Comparison of ENCODE assay signal across 1 cellular context in genomic region chr17:50476545-50477315, GRCh38.
TF ChIP-seq lines count a peak whose summit lies in the region.

No MANE protein-coding gene starts in this region.

TF ChIP-seq in HepG2, 621 proteins besides CTCF, POLR2A, EP300 and RAD21 (continued from another document and continues in another):
- TF ChIP-seq CEBPZ (IDR thresholded peaks at IDR 0.05; ENCODE audit: low read length) (no peak), SKIL (CRISPR knock-in tag; IDR thresholded peaks at IDR 0.05; ENCODE audit: borderline replicate concordance) (no peak), KDM5A (IDR thresholded peaks at IDR 0.05; ENCODE audit: borderline replicate concordance, low read length) (no peak), ZNF281 (CRISPR knock-in tag; IDR thresholded peaks at IDR 0.05; ENCODE audit: borderline replicate concordance) (no peak), DMTF1 (CRISPR knock-in tag; IDR thresholded peaks at IDR 0.05) (no peak), TP53 (CRISPR knock-in tag; conservative IDR thresholded peaks at IDR 0.05) (no peak), ZNF274 (CRISPR knock-in tag; IDR thresholded peaks at IDR 0.05) (no peak), JUN (CRISPR knock-in tag; IDR thresholded peaks at IDR 0.05) (no peak), KDM3A (CRISPR knock-in tag; IDR thresholded peaks at IDR 0.05; ENCODE audit: low read depth) (no peak), ZNF12 (CRISPR knock-in tag; IDR thresholded peaks at IDR 0.05) (no peak), ZNF432 (CRISPR knock-in tag; IDR thresholded peaks at IDR 0.05; ENCODE audit: borderline replicate concordance) (no peak), NPAS2 (CRISPR knock-in tag; IDR thresholded peaks at IDR 0.05; ENCODE audit: borderline replicate concordance) (no peak), ZNF484 (CRISPR knock-in tag; IDR thresholded peaks at IDR 0.05; ENCODE audit: borderline replicate concordance, low read depth) (no peak), CREB1 (IDR thresholded peaks at IDR 0.05) (no peak), CREB1 (CRISPR knock-in tag; IDR thresholded peaks at IDR 0.05) (no peak), AKNA (CRISPR knock-in tag; IDR thresholded peaks at IDR 0.05; ENCODE audit: borderline replicate concordance) (no peak), HINFP (CRISPR knock-in tag; IDR thresholded peaks at IDR 0.05; ENCODE audit: low read depth) (no peak), BATF2 (CRISPR knock-in tag; IDR thresholded peaks at IDR 0.05) (no peak), ZNF547 (CRISPR knock-in tag; IDR thresholded peaks at IDR 0.05) (no peak), POLR2G (IDR thresholded peaks at IDR 0.05; ENCODE audit: low read depth, low read length) (peak; percentile 6; the same call in 1 of the 2 replicates), EED (CRISPR knock-in tag; IDR thresholded peaks at IDR 0.05) (peak; percentile 71; the same call in 1 of the 2 replicates)
- TF ChIP-seq, protein P1, sequence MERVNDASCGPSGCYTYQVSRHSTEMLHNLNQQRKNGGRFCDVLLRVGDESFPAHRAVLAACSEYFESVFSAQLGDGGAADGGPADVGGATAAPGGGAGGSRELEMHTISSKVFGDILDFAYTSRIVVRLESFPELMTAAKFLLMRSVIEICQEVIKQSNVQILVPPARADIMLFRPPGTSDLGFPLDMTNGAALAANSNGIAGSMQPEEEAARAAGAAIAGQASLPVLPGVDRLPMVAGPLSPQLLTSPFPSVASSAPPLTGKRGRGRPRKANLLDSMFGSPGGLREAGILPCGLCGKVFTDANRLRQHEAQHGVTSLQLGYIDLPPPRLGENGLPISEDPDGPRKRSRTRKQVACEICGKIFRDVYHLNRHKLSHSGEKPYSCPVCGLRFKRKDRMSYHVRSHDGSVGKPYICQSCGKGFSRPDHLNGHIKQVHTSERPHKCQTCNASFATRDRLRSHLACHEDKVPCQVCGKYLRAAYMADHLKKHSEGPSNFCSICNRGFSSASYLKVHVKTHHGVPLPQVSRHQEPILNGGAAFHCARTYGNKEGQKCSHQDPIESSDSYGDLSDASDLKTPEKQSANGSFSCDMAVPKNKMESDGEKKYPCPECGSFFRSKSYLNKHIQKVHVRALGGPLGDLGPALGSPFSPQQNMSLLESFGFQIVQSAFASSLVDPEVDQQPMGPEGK (CRISPR knock-in tag; IDR thresholded peaks at IDR 0.05): no peak
- TF ChIP-seq, protein P2, sequence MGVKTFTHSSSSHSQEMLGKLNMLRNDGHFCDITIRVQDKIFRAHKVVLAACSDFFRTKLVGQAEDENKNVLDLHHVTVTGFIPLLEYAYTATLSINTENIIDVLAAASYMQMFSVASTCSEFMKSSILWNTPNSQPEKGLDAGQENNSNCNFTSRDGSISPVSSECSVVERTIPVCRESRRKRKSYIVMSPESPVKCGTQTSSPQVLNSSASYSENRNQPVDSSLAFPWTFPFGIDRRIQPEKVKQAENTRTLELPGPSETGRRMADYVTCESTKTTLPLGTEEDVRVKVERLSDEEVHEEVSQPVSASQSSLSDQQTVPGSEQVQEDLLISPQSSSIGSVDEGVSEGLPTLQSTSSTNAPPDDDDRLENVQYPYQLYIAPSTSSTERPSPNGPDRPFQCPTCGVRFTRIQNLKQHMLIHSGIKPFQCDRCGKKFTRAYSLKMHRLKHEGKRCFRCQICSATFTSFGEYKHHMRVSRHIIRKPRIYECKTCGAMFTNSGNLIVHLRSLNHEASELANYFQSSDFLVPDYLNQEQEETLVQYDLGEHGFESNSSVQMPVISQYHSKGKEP (CRISPR knock-in tag; IDR thresholded peaks at IDR 0.05): no peak
- TF ChIP-seq, protein P3, sequence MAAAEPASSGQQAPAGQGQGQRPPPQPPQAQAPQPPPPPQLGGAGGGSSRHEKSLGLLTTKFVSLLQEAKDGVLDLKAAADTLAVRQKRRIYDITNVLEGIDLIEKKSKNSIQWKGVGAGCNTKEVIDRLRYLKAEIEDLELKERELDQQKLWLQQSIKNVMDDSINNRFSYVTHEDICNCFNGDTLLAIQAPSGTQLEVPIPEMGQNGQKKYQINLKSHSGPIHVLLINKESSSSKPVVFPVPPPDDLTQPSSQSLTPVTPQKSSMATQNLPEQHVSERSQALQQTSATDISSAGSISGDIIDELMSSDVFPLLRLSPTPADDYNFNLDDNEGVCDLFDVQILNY (CRISPR knock-in tag; conservative IDR thresholded peaks at IDR 0.05): no peak
- TF ChIP-seq, protein P4, sequence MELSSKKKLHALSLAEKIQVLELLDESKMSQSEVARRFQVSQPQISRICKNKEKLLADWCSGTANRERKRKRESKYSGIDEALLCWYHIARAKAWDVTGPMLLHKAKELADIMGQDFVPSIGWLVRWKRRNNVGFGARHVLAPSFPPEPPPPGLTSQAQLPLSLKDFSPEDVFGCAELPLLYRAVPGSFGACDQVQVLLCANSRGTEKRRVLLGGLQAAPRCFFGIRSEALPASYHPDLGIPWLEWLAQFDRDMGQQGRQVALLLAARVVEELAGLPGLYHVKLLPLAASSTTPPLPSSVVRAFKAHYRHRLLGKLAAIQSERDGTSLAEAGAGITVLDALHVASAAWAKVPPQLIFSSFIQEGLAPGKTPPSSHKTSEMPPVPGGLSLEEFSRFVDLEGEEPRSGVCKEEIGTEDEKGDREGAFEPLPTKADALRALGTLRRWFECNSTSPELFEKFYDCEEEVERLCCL (CRISPR knock-in tag; IDR thresholded peaks at IDR 0.05; ENCODE audit: borderline replicate concordance): peak; percentile 73; the same call in 1 of the 2 replicates
